ENCODE assay signal across 1 cellular context in genomic region chr6:54698974-54699373, GRCh38.
TF ChIP-seq lines count a peak whose summit lies in the region.

No MANE protein-coding gene starts in this region.

TF ChIP-seq in GM12878, 131 proteins besides CTCF, POLR2A, EP300 and RAD21 (continued from another document):
- peak; percentile 33; the same call in 1 of the 2 replicates for TF ChIP-seq NR2C1 (IDR thresholded peaks at IDR 0.05)
- TF ChIP-seq JUNB (IDR thresholded peaks at IDR 0.05) = peak; percentile 29; the same call in 1 of the 2 replicates
- peak; percentile 23; the same call in 1 of the 2 replicates for TF ChIP-seq DPF2 (IDR thresholded peaks at IDR 0.05)
- no peak for TF ChIP-seq YBX1 (IDR thresholded peaks at IDR 0.05)
- no peak for TF ChIP-seq STAT3 (IDR thresholded peaks at IDR 0.05; ENCODE audit: low read depth, low read length)
- no peak for TF ChIP-seq YY1 (IDR thresholded peaks at IDR 0.05; ENCODE audit: low read depth, low read length)
- peak; percentile 47; the same call in 1 of the 2 replicates for TF ChIP-seq ATF7 (IDR thresholded peaks at IDR 0.05; ENCODE audit: low read depth)
- TF ChIP-seq ZNF687 (IDR thresholded peaks at IDR 0.05) = 0 out of 2 replicates have a peak, but pooled peaks have one; percentile 41
- TF ChIP-seq NR2F1 (conservative IDR thresholded peaks at IDR 0.05) = peak; percentile 41; the same call in 1 of the 2 replicates
- TF ChIP-seq CREB1 (IDR thresholded peaks at IDR 0.05; ENCODE audit: low read depth) = peak; percentile 34; the same call in 1 of the 2 replicates
- peak; percentile 45 for TF ChIP-seq IKZF1 (conservative IDR thresholded peaks at IDR 0.05)
- TF ChIP-seq IRF3 (IDR thresholded peaks at IDR 0.05) = no peak
- TF ChIP-seq FOXM1 (IDR thresholded peaks at IDR 0.05; ENCODE audit: low read depth, low read length) = 0 out of 2 replicates have a peak, but pooled peaks have one; percentile 16
- TF ChIP-seq ATF3 (IDR thresholded peaks at IDR 0.05; ENCODE audit: borderline replicate concordance, extremely low read depth, low read depth, low read length) = no peak
- no peak for TF ChIP-seq GABPA (IDR thresholded peaks at IDR 0.05; ENCODE audit: low read depth)
- no peak for TF ChIP-seq IRF4 (IDR thresholded peaks at IDR 0.05; ENCODE audit: low read depth, low read length)
- TF ChIP-seq SKIL (IDR thresholded peaks at IDR 0.05; ENCODE audit: low read depth, poor library complexity, severe bottlenecking) = peak; percentile 17
- 0 out of 2 replicates have a peak, but pooled peaks have one; percentile 39 for TF ChIP-seq RAD51 (IDR thresholded peaks at IDR 0.05)
